ENCODE assay signal across 3 cellular contexts in the genomic region with DNA sequence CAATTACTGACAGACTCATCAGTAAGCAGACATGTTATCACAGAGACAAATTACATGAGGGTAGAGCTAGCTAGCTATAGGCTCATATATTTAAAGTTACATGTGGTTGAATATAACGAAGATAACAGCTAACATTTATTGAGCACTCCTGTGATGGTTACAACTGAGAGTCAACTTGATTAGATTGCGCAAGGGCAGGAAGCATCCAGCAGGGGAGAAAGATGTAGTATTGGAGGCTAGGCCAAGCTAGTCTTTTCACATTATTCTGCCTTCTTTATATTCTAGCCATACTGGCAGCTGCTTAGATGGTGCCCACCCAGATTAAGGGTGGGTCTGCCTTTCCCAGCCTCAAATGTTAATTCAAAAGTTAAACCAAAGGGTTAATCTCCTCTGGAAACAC.
A peak's percentile ranks its signal among the peaks of the same experiment; 100 is the strongest.
TF ChIP-seq lines count a peak whose summit lies in the region.

No MANE protein-coding gene starts in this region.

TF ChIP-seq in A549, 52 proteins besides CTCF, POLR2A, EP300 and RAD21:
- peak; percentile 50 to 75; a peak in 3 of 4 replicates for TF ChIP-seq CEBPB (IDR thresholded peaks at IDR 0.05)
- TF ChIP-seq, protein P1, sequence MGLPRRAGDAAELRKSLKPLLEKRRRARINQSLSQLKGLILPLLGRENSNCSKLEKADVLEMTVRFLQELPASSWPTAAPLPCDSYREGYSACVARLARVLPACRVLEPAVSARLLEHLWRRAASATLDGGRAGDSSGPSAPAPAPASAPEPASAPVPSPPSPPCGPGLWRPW (IDR thresholded peaks at IDR 0.05) = no peak

TF ChIP-seq in IMR-90, 13 proteins besides CTCF, POLR2A, EP300 and RAD21:
- TF ChIP-seq MAFK (IDR thresholded peaks at IDR 0.05; ENCODE audit: low read depth, low read length) = no peak
- TF ChIP-seq CEBPB (IDR thresholded peaks at IDR 0.05; ENCODE audit: low read depth, low read length) = peak; percentile 86

TF ChIP-seq in K562, 482 proteins besides CTCF, POLR2A, EP300 and RAD21:
- TF ChIP-seq CEBPB (tag; IDR thresholded peaks at IDR 0.05) (peak; percentile 85), CEBPG (CRISPR knock-in tag; IDR thresholded peaks at IDR 0.05) (peak; percentile 36; the same call in 1 of the 2 replicates), CEBPG (tag; conservative IDR thresholded peaks at IDR 0.05 in 1 of 2, IDR thresholded peaks at IDR 0.05 in 1 of 2) (peak; percentile 24 to 69; a peak in 1 of 4 replicates), MYBL2 (IDR thresholded peaks at IDR 0.05; ENCODE audit: low read depth) (no peak), MYBL2 (CRISPR knock-in tag; IDR thresholded peaks at IDR 0.05; ENCODE audit: borderline replicate concordance) (no peak)
